Comparison of ENCODE assay signal across 1 cellular context in the genomic region with DNA sequence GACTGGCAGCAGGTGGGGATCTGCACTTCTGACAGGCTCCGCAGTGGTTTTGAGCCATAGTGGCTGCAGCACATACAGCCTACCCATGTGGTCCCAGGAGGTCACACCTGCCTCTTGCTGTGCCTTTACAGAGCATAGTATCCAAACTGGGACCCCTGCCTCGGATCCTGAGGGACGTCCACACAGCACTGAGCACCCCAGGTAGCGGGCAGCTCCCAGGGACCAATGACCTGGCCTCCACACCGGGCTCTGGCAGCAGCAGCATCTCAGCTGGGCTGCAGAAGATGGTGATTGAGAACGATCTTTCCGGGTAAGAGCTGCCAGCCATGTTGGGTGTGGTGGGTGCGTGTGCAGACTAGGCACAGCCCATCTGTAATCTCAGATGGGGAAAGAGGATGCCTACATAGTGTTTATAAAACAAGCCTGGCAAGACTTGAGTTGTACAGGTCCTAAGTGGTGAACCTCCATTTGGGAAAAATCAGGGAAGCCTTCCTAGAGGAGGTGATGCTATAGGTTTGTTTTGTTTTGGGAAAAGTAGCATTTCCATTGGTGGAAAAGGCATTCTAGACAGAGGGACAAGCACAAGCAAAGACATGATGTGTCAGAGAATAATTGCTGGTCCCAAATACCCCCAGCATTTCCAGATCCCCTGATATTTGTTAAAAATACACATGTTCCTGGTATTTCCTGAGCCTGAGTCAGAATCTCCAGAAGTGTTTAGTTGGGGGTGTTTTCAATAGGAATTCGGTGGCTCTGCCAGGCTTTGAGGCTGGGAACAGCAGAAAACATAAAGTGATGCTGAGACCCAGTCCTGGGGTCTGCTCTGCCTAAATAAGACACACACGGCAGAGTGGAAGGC.
TF ChIP-seq lines count a peak whose summit lies in the region.

No MANE protein-coding gene starts in this region.

TF ChIP-seq in SK-N-SH, 30 proteins besides CTCF, POLR2A, EP300 and RAD21 (continued from another document):
- TF ChIP-seq, protein P1, sequence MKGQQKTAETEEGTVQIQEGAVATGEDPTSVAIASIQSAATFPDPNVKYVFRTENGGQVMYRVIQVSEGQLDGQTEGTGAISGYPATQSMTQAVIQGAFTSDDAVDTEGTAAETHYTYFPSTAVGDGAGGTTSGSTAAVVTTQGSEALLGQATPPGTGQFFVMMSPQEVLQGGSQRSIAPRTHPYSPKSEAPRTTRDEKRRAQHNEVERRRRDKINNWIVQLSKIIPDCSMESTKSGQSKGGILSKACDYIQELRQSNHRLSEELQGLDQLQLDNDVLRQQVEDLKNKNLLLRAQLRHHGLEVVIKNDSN (IDR thresholded peaks at IDR 0.05; ENCODE audit: borderline replicate concordance, low read depth): no peak
- TF ChIP-seq FOXJ3 (CRISPR knock-in tag; IDR thresholded peaks at IDR 0.05) (no peak), EZH2phosphoT487 (IDR thresholded peaks at IDR 0.05; ENCODE audit: borderline replicate concordance, low read depth) (no peak), YY1 (IDR thresholded peaks at IDR 0.05; ENCODE audit: low read depth) (no peak), FOSL2 (IDR thresholded peaks at IDR 0.05; ENCODE audit: borderline replicate concordance, low read depth) (peak; percentile 76), GATA2 (CRISPR knock-in tag; IDR thresholded peaks at IDR 0.05) (no peak), ELF1 (IDR thresholded peaks at IDR 0.05) (no peak), RFX5 (IDR thresholded peaks at IDR 0.05; ENCODE audit: low read length) (no peak), TCF12 (IDR thresholded peaks at IDR 0.05) (peak; percentile 77), CHD2 (IDR thresholded peaks at IDR 0.05; ENCODE audit: low read length, partially characterized antibody) (no peak), TAF1 (IDR thresholded peaks at IDR 0.05; ENCODE audit: borderline replicate concordance, low read depth, low read length) (no peak)
- TF ChIP-seq, protein P2, sequence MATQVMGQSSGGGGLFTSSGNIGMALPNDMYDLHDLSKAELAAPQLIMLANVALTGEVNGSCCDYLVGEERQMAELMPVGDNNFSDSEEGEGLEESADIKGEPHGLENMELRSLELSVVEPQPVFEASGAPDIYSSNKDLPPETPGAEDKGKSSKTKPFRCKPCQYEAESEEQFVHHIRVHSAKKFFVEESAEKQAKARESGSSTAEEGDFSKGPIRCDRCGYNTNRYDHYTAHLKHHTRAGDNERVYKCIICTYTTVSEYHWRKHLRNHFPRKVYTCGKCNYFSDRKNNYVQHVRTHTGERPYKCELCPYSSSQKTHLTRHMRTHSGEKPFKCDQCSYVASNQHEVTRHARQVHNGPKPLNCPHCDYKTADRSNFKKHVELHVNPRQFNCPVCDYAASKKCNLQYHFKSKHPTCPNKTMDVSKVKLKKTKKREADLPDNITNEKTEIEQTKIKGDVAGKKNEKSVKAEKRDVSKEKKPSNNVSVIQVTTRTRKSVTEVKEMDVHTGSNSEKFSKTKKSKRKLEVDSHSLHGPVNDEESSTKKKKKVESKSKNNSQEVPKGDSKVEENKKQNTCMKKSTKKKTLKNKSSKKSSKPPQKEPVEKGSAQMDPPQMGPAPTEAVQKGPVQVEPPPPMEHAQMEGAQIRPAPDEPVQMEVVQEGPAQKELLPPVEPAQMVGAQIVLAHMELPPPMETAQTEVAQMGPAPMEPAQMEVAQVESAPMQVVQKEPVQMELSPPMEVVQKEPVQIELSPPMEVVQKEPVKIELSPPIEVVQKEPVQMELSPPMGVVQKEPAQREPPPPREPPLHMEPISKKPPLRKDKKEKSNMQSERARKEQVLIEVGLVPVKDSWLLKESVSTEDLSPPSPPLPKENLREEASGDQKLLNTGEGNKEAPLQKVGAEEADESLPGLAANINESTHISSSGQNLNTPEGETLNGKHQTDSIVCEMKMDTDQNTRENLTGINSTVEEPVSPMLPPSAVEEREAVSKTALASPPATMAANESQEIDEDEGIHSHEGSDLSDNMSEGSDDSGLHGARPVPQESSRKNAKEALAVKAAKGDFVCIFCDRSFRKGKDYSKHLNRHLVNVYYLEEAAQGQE (IDR thresholded peaks at IDR 0.05; ENCODE audit: low read depth, low read length): no peak
- TF ChIP-seq, protein P3, sequence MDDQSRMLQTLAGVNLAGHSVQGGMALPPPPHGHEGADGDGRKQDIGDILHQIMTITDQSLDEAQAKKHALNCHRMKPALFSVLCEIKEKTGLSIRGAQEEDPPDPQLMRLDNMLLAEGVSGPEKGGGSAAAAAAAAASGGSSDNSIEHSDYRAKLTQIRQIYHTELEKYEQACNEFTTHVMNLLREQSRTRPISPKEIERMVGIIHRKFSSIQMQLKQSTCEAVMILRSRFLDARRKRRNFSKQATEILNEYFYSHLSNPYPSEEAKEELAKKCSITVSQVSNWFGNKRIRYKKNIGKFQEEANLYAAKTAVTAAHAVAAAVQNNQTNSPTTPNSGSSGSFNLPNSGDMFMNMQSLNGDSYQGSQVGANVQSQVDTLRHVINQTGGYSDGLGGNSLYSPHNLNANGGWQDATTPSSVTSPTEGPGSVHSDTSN (IDR thresholded peaks at IDR 0.05): peak; percentile 72
- TF ChIP-seq, protein P4, sequence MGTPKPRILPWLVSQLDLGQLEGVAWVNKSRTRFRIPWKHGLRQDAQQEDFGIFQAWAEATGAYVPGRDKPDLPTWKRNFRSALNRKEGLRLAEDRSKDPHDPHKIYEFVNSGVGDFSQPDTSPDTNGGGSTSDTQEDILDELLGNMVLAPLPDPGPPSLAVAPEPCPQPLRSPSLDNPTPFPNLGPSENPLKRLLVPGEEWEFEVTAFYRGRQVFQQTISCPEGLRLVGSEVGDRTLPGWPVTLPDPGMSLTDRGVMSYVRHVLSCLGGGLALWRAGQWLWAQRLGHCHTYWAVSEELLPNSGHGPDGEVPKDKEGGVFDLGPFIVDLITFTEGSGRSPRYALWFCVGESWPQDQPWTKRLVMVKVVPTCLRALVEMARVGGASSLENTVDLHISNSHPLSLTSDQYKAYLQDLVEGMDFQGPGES (IDR thresholded peaks at IDR 0.05; ENCODE audit: low read depth, low read length): no peak
- TF ChIP-seq, protein P5, sequence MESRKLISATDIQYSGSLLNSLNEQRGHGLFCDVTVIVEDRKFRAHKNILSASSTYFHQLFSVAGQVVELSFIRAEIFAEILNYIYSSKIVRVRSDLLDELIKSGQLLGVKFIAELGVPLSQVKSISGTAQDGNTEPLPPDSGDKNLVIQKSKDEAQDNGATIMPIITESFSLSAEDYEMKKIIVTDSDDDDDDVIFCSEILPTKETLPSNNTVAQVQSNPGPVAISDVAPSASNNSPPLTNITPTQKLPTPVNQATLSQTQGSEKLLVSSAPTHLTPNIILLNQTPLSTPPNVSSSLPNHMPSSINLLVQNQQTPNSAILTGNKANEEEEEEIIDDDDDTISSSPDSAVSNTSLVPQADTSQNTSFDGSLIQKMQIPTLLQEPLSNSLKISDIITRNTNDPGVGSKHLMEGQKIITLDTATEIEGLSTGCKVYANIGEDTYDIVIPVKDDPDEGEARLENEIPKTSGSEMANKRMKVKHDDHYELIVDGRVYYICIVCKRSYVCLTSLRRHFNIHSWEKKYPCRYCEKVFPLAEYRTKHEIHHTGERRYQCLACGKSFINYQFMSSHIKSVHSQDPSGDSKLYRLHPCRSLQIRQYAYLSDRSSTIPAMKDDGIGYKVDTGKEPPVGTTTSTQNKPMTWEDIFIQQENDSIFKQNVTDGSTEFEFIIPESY (IDR thresholded peaks at IDR 0.05; ENCODE audit: borderline replicate concordance, low read depth): no peak
- TF ChIP-seq, protein P6, sequence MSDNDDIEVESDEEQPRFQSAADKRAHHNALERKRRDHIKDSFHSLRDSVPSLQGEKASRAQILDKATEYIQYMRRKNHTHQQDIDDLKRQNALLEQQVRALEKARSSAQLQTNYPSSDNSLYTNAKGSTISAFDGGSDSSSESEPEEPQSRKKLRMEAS (IDR thresholded peaks at IDR 0.05; ENCODE audit: low read depth): no peak; the same call in 1 of the 2 replicates
